Comparison of ENCODE assay signal across 8 cellular contexts in the genomic region with DNA sequence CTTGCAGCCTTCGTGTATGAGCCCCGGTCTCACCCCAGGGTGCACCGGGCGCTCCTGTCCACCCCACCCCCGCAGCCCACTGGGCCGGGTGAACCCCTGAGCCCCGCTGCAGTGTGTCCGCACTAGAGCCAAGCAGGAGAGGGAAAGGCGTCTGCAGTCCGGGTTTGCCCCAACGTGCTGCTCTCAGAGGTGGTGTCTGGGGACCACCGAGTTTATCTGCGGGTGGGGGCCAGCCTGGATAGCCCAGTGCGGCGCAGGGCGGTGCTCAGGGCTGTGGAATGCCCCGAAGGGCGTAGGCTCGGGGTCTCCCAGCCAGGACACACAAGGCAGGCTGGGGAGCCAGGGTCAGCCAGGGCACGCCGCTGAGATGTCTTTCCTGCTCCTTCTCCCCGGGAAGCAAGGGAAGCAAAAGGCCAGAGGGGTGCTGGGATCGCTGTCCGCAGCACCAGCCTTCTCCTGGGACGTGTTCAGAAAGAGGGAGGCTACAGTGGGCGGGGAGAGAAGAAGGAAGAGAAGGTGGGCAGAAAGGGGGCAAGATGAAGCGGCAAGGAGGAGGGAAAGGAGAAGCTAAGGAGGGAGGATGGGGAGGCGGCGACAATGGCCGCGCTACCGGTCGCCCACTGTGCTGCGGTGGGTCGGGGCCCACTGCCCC. TPM values are rescaled to one million over a fixed set of nuclear protein-coding genes. Genes with fewer than 3 reads are reported as not detected.
DNase-seq lines count a peak whose midpoint lies in the region; ATAC-seq and TF ChIP-seq lines count a peak whose summit lies in the region.

No MANE protein-coding gene starts in this region.

- peak overlapping the region; percentile 71 to 91 (median 88) for H3K4me3 Mint-ChIP-seq in CD4-positive, CD25-positive, alpha-beta regulatory T cell

- peak overlapping the region; percentile 70 to 87 (median 74) for H3K27ac Mint-ChIP-seq in CD4-positive, CD25-positive, alpha-beta regulatory T cell

- H3K79me2 ChIP-seq in KMS-11 (ENCODE audit: insufficient read depth, low read depth): no peaks in the 10 kb centered on the region

- H3K36me3 ChIP-seq in CD4-positive, CD25-positive, alpha-beta regulatory T cell (ENCODE audit: control insufficient read depth, insufficient read depth, low read length): no peaks in the 10 kb centered on the region
- H3K36me3 ChIP-seq in KMS-11 (ENCODE audit: insufficient read depth) (no peaks in the 10 kb centered on the region), ectodermal cell (ENCODE audit: control insufficient read depth, insufficient read depth, low read length) (no peaks in the 10 kb centered on the region), muscle layer of colon (ENCODE audit: insufficient read depth, low read length) (no peaks in the 10 kb centered on the region)

- H3K27me3 ChIP-seq in CD4-positive, CD25-positive, alpha-beta regulatory T cell (ENCODE audit: control insufficient read depth, insufficient read depth, low read length): no peaks in the 10 kb centered on the region
- no peaks in the 10 kb centered on the region for H3K27me3 ChIP-seq in KMS-11 (ENCODE audit: insufficient read depth, low read depth)
- peaks cover 21% of the 10 kb centered on the region for H3K27me3 ChIP-seq in ectodermal cell (ENCODE audit: control insufficient read depth, insufficient read depth, low read length, poor library complexity, severe bottlenecking)
- H3K27me3 ChIP-seq in muscle layer of colon (ENCODE audit: control insufficient read depth in 1 of 2, insufficient read depth in 2 of 2, low read length in 2 of 2): no peaks in the 10 kb centered on the region

- peaks cover 0 to 23% (median 15%) of the 10 kb centered on the region in 4 donors for H3K4me1 Mint-ChIP-seq in CD4-positive, CD25-positive, alpha-beta regulatory T cell

- no peaks in the 10 kb centered on the region for H4K20me1 ChIP-seq in KMS-11 (ENCODE audit: insufficient read depth)

- H3K27ac ChIP-seq in CD4-positive, CD25-positive, alpha-beta regulatory T cell (ENCODE audit: insufficient read depth, low read length, poor library complexity, severe bottlenecking): peak overlapping the region; percentile 10
- H3K27ac ChIP-seq in KMS-11 (peak overlapping the region; percentile 91), ectodermal cell (ENCODE audit: insufficient read depth, low read depth, low read length, poor library complexity, severe bottlenecking) (no peak overlapping the region), muscle layer of colon (ENCODE audit: low read depth, low read length) (peak overlapping the region; percentile 73)

- H3K4me3 ChIP-seq in CD4-positive, CD25-positive, alpha-beta regulatory T cell (ENCODE audit: low read depth, low read length): peak overlapping the region; percentile 57
- H3K4me3 ChIP-seq in KMS-11 (IDR thresholded peaks at IDR 0.05; ENCODE audit: insufficient read depth, low read depth, low read length) (peak overlapping the region; percentile 27), ectodermal cell (ENCODE audit: insufficient read depth, low read depth, low read length) (peak overlapping the region; percentile 47), muscle layer of colon (ENCODE audit: low read depth in 1 of 2, low read length in 2 of 2) (peak overlapping the region; percentile 72 to 74)

- peaks cover 14% of the 10 kb centered on the region for H3K4me1 ChIP-seq in CD4-positive, CD25-positive, alpha-beta regulatory T cell (ENCODE audit: control insufficient read depth, insufficient read depth, low read length, poor library complexity, severe bottlenecking)
- H3K4me1 ChIP-seq in KMS-11 (ENCODE audit: low read depth, poor library complexity, severe bottlenecking) (peaks cover 14% of the 10 kb centered on the region), ectodermal cell (ENCODE audit: control insufficient read depth, insufficient read depth, low read length) (no peaks in the 10 kb centered on the region), muscle layer of colon (ENCODE audit: insufficient read depth, low read length) (peaks cover 6% of the 10 kb centered on the region)

- no peaks in the 10 kb centered on the region for H3K9me3 Mint-ChIP-seq in CD4-positive, CD25-positive, alpha-beta regulatory T cell

- peak overlapping the region; percentile 64 for H2AFZ ChIP-seq in KMS-11 (ENCODE audit: low read depth)

- H3K36me3 Mint-ChIP-seq in CD4-positive, CD25-positive, alpha-beta regulatory T cell: no peaks in the 10 kb centered on the region

- peak in 1 of 2 donors; percentile 6 for ATAC-seq in CD4-positive, CD25-positive, alpha-beta regulatory T cell (ENCODE audit: low read depth in 2 of 2)
- ATAC-seq in GM21381 (IDR thresholded peaks at IDR 0.05; ENCODE audit: unreplicated experiment): no peak
- no peak for ATAC-seq in HG03139 (IDR thresholded peaks at IDR 0.05; ENCODE audit: unreplicated experiment)

- no peak for DNase-seq in CD4-positive, CD25-positive, alpha-beta regulatory T cell
- DNase-seq in medulla oblongata (ENCODE audit: extremely low spot score): no peak
- no peak for DNase-seq in activated gamma-delta T cell treated with Interleukin-2 at 50 U/mL for 16 hours

- no peak for TF ChIP-seq CTCF in KMS-11 (conservative IDR thresholded peaks at IDR 0.05; ENCODE audit: low read depth, low read length)

- H3K4me2 ChIP-seq in KMS-11: peak overlapping the region; percentile 66

- 22 to 25% methylated on average over 35 of the region's 35 CpGs for WGBS in ectodermal cell, 2 experiments

- H3K9me3 ChIP-seq in CD4-positive, CD25-positive, alpha-beta regulatory T cell (ENCODE audit: control insufficient read depth in 2 of 2, low read length in 2 of 2): no peaks in the 10 kb centered on the region
- no peaks in the 10 kb centered on the region for H3K9me3 ChIP-seq in ectodermal cell (ENCODE audit: control insufficient read depth, low read length)
- H3K9me3 ChIP-seq in muscle layer of colon (ENCODE audit: low read length): no peaks in the 10 kb centered on the region

- H3K27me3 Mint-ChIP-seq in CD4-positive, CD25-positive, alpha-beta regulatory T cell: peaks cover 28% of the 10 kb centered on the region

- H3K9ac ChIP-seq in KMS-11: peak overlapping the region; percentile 83
- H3K9ac ChIP-seq in muscle layer of colon (ENCODE audit: low read length): peak overlapping the region; percentile 39

RNA-seq across cellular contexts. Expression of a gene that starts 56.6 kb away (rescaled TPM):
- not detected for total RNA-seq in CD4-positive, CD25-positive, alpha-beta regulatory T cell
- polyA plus RNA-seq in CD4-positive, CD25-positive, alpha-beta regulatory T cell: not detected
- polyA plus RNA-seq in ectodermal cell (2013, experiment 1 of 4): not detected
- not detected for polyA plus RNA-seq in ectodermal cell (2013, experiment 2 of 4)
- not detected for polyA plus RNA-seq in ectodermal cell (2013, experiment 3 of 4)
- polyA plus RNA-seq in ectodermal cell (2013, experiment 4 of 4): not detected
